ENCODE assay signal across 17 cellular contexts in the genomic region with DNA sequence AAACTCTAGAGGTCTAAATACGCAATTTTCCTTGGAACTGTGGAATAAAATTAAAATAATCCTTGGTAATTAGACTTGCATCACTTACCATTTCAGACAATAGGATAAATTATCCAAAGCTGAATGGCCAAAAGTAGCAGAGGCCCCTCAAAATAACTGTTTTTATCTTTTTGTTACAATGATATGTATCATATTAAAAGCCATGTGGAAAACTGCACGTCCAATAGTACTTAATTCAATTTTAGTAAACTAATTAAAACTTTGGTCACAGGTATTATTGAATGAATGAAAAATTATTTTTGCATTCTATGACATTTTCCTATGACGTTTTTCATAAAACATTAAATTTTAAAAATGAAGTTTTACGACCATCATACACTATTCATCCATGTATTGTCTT.
"Had no signal": no experiment of that assay in that cellular context is flagged by ENCODE, and none has a peak within 500 bp of the region (broad histone marks: within the 10 kb centered on the region; RNA-seq: fewer than 3 reads in every experiment).

No MANE protein-coding gene starts in this region.

- H3K36me3 ChIP-seq: right atrium auricular region had no signal

- H3K9me3 ChIP-seq: right atrium auricular region, testis, tibial nerve had no signal

- H3K27me3 Mint-ChIP-seq: central memory CD8-positive, alpha-beta T cell; dendritic cell treated with granulocyte-macrophage colony-stimulating factor and Interleukin-4, amounts not matched to agents 40 ng/mL and 50 ng/mL, for 4 days; naive thymus-derived CD4-positive, alpha-beta T cell had no signal

- H3K4me3 ChIP-seq: right atrium auricular region, smooth muscle cell, testis, tibial nerve had no signal

- H3K4me3 Mint-ChIP-seq: central memory CD8-positive, alpha-beta T cell; dendritic cell treated with granulocyte-macrophage colony-stimulating factor and Interleukin-4, amounts not matched to agents 40 ng/mL and 50 ng/mL, for 4 days; naive thymus-derived CD4-positive, alpha-beta T cell had no signal

- H3K27me3 ChIP-seq: foreskin keratinocyte, right atrium auricular region, testis, tibial nerve had no signal

- H3K4me1 ChIP-seq: foreskin keratinocyte, testis had no signal

- H3K9me3 Mint-ChIP-seq: central memory CD8-positive, alpha-beta T cell; dendritic cell treated with granulocyte-macrophage colony-stimulating factor and Interleukin-4, amounts not matched to agents 40 ng/mL and 50 ng/mL, for 4 days; naive thymus-derived CD4-positive, alpha-beta T cell had no signal

- H3K27ac Mint-ChIP-seq: dendritic cell treated with granulocyte-macrophage colony-stimulating factor and Interleukin-4, amounts not matched to agents 40 ng/mL and 50 ng/mL, for 4 days had no signal

- H3K27ac ChIP-seq: foreskin keratinocyte, right atrium auricular region, testis had no signal

- ATAC-seq: foreskin keratinocyte; left lobe of liver; naive thymus-derived CD4-positive, alpha-beta T cell; stimulated activated naive CD8-positive, alpha-beta T cell treated with anti-CD3 and anti-CD28 coated beads, Interleukin-15, Interleukin-2, amounts not matched to agents 100 U/mL and 50 U/mL, for 24 hours had no signal

- DNase-seq: erythroblast; foreskin keratinocyte; head of caudate nucleus; hippocampal formation; kidney glomerular epithelial cell; mammary epithelial cell; naive thymus-derived CD4-positive, alpha-beta T cell; stimulated activated CD4-positive, alpha-beta T cell treated with anti-CD3 and anti-CD28 coated beads, Interleukin-2, amount 100 ng/mL, for 48 hours; stimulated activated naive CD8-positive, alpha-beta T cell treated with anti-CD3 and anti-CD28 coated beads, Interleukin-15, Interleukin-2, amounts not matched to agents 100 U/mL and 50 U/mL, for 24 hours; testis had no signal

- H3K4me2 ChIP-seq: smooth muscle cell had no signal

- FAIRE-seq: colon had no signal
